Comparison of ENCODE assay signal across 28 cellular contexts in genomic region chr22:22047266-22047665, GRCh38.
"Had no signal": no experiment of that assay in that cellular context is flagged by ENCODE, and none has a peak within 500 bp of the region (broad histone marks: within the 10 kb centered on the region; RNA-seq: fewer than 3 reads in every experiment).

No MANE protein-coding gene starts in this region.

- H3K36me3 ChIP-seq: brain microvascular endothelial cell, cardiac muscle cell, colonic mucosa, MG63 had no signal

- H3K4me1 ChIP-seq: colonic mucosa had no signal

- H3K27me3 ChIP-seq: colonic mucosa, MG63 had no signal

- ATAC-seq: activated CD8-positive, alpha-beta memory T cell treated with anti-CD3 and anti-CD28 coated beads, Interleukin-2, amount 10 ng/mL, durations not matched to agents 7 days and 5 days; activated naive CD4-positive, alpha-beta T cell treated with anti-CD3 and anti-CD28 coated beads, Interleukin-2, amount 50 U/mL, for 72 hours; activated naive CD8-positive, alpha-beta T cell treated with anti-CD3 and anti-CD28 coated beads, Interleukin-2, amount 50 U/mL, for 24 hours; PC-3; T-helper 17 cell had no signal

- H3K4me3 ChIP-seq: cardiac muscle cell, colonic mucosa, MG63 had no signal

- H3K9me3 ChIP-seq: colonic mucosa, MG63 had no signal

- DNase-seq: activated B cell treated with CpG ODN at 0.5 μM for 24 hours; activated CD4-positive, alpha-beta T cell treated with anti-CD3 and anti-CD28 coated beads for 1 hour; activated CD4-positive, alpha-beta T cell treated with anti-CD3 and anti-CD28 coated beads, Interleukin-2, amount 10 ng/mL, durations not matched to agents 24 days and 14 days; activated CD4-positive, alpha-beta T cell treated with anti-CD3 and anti-CD28 coated beads, Interleukin-2, amount 50 U/mL, for 48 hours; activated CD8-positive, alpha-beta memory T cell treated with anti-CD3 and anti-CD28 coated beads, Interleukin-2, amount 10 ng/mL, durations not matched to agents 7 days and 5 days; activated effector memory CD4-positive, alpha-beta T cell treated with Interleukin-2 at 50 U/mL for 16 hours; activated naive CD4-positive, alpha-beta T cell; activated naive CD8-positive, alpha-beta T cell treated with anti-CD3 and anti-CD28 coated beads, Interleukin-2, amount 50 U/mL, for 24 hours; activated T-cell treated with anti-CD3 and anti-CD28 coated beads, Interleukin-2, amount 50 U/mL, for 24 hours; amniotic stem cell; brain microvascular endothelial cell; colonic mucosa; MG63; NCI-H1105 treated with DMSO at 0.1 percent for 48 hours; NCI-H1436 treated with DMSO at 0.1 percent for 48 hours; NCI-H187; NCI-H2081; NCI-H510A treated with DMSO at 0.1 percent for 48 hours; NCI-H69; NK-92 treated with Interleukin-12 subunit alpha and Interleukin-12 subunit beta, amount 100 ng/mL, for 24 hours; PC-3; SHP77 treated with DMSO at 0.1 percent for 48 hours; T-helper 17 cell; T-helper 9 cell had no signal

- FAIRE-seq: RCC 7860, TTC549 had no signal

- H3K27ac ChIP-seq: brain microvascular endothelial cell, cardiac muscle cell, colonic mucosa had no signal
